8 cellular contexts compared by ENCODE assay signal in the genomic region with DNA sequence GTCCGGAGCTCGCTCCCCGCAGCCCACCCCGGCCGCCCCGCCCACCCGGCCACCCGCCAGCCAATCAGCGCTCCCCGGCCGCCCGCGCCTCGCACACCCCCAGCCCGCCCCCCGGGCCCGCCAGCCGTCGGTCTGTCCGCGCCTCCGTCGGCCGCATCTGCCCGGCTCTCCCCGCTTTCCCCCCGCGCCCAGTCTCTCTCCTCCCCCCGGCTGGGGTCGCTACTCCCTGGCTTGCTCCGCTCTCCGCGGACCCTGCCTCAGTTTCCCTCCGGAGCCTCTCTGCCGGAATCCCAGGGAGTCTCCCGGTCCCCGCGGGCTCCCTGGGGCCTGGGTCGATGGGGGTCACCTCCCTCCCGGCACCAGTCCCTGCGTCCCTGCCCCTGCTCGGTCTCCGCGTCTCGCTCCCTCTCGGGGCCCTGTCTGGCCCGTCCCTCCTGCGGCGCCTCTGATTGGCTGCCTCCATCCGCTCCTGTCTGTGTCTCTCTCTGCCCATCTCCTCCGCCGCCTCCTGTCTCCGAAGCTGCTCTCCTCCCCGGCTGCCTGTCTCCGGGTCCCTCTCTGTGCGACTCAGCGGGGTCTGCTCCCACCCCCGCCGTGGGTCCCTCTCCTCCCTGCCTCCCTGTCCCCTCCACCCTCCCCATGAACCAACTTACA.
A peak's percentile ranks its signal among the peaks of the same experiment; 100 is the strongest.
DNase-seq lines count a peak whose midpoint lies in the region; ATAC-seq and TF ChIP-seq lines count a peak whose summit lies in the region.

No MANE protein-coding gene starts in this region.

- H3K4me3 ChIP-seq in foreskin fibroblast (ENCODE audit: low read depth in 1 of 2, low read length in 2 of 2) (peak overlapping the region; percentile 68 to 74), skin epidermis (peak overlapping the region; percentile 3 to 38 (median 28))

- TF ChIP-seq CTCF in foreskin fibroblast (IDR thresholded peaks at IDR 0.05; ENCODE audit: low read depth, low read length) (no peak), GM10248 (IDR thresholded peaks at IDR 0.05; ENCODE audit: control extremely low read depth, extremely low read depth, low read depth, missing control alignments) (no peak)

- peak overlapping the region in 2 of 21 experiments; percentile 39 to 55 for H3K27ac ChIP-seq in skin epidermis

- peak; percentile 89 for DNase-seq in EL
- peak; percentile 55 for DNase-seq in NCI-H146 treated with DMSO at 0.1 percent for 48 hours (lab: John Stamatoyannopoulos, UW; ENCODE audit: unreplicated experiment)
- DNase-seq in activated T-cell treated with anti-CD3 and anti-CD28 coated beads, Interleukin-2, amount 50 U/mL, for 1 hour: peak; percentile 46
- peak; percentile 78 to 91 for DNase-seq in foreskin fibroblast
- no peak for DNase-seq in pons (ENCODE audit: low spot score)
- DNase-seq in GM10248 (ENCODE audit: extremely low spot score): no peak

- POLR2A ChIA-PET in GM10248 (lab: Yijun Ruan, JAX): no interaction called here

- ATAC-seq in GM21717 (IDR thresholded peaks at IDR 0.05; ENCODE audit: unreplicated experiment): no peak

- CTCF ChIA-PET in GM10248 (lab: Yijun Ruan, JAX): interaction anchor here (1.0 kb wide), 1 partner anchor 48 kb away, joined by 4 read pairs; no protein-coding TSS in a partner anchor

Comparison
In these comparisons a context has a peak if more than half of its experiments do, and no peak if none do; other contexts are left out.
1. DNase-seq: peak in EL (single experiment), NCI-H146 treated with DMSO at 0.1 percent for 48 hours (single experiment), activated T-cell treated with anti-CD3 and anti-CD28 coated beads, Interleukin-2, amount 50 U/mL, for 1 hour (single experiment) and foreskin fibroblast (2 of 2); none in pons (single experiment) and GM10248 (single experiment).